ENCODE assay signal across 13 cellular contexts in genomic region chr1:230083053-230083452, GRCh38. TPM values are rescaled to one million over a fixed set of nuclear protein-coding genes. Genes with fewer than 3 reads are reported as not detected.
DNase-seq lines count a peak whose midpoint lies in the region; ATAC-seq lines count a peak whose summit lies in the region.
"Had no signal": no experiment of that assay in that cellular context is flagged by ENCODE, and none has a peak within 500 bp of the region (broad histone marks: within the 10 kb centered on the region; RNA-seq: fewer than 3 reads in every experiment).

No MANE protein-coding gene starts in this region.

- H3K4me1 Mint-ChIP-seq in activated naive CD8-positive, alpha-beta T cell (ENCODE audit: low read depth), result peaks cover 58% of the 10 kb centered on the region

- peaks cover 94% of the 10 kb centered on the region for H3K79me2 ChIP-seq in ACC112 (ENCODE audit: control insufficient read depth, insufficient read depth, low read length, unreplicated experiment)

- H3K27ac Mint-ChIP-seq in activated naive CD8-positive, alpha-beta T cell, result peak overlapping the region; percentile 94

- peak overlapping the region; percentile 93 for H3K27ac ChIP-seq in ACC112 (ENCODE audit: low read depth, low read length)
- H3K27ac ChIP-seq: C4-2B had no signal

- peak overlapping the region; percentile 55 for H3K4me3 Mint-ChIP-seq in activated naive CD8-positive, alpha-beta T cell

- no peaks in the 10 kb centered on the region for H3K27me3 ChIP-seq in ACC112 (ENCODE audit: insufficient read depth, low read length)

- H3K9me3 Mint-ChIP-seq in activated naive CD8-positive, alpha-beta T cell (ENCODE audit: low read depth), result peaks cover 4% of the 10 kb centered on the region

- ATAC-seq in GM21723 (IDR thresholded peaks at IDR 0.05; ENCODE audit: unreplicated experiment) (no peak), HG03432 (IDR thresholded peaks at IDR 0.05; ENCODE audit: unreplicated experiment) (no peak)
- ATAC-seq: mucosa of descending colon had no signal

- peak; percentile 15 for DNase-seq in ELR (ENCODE audit: low read depth)
- peak; percentile 35 for DNase-seq in mesenteric fat pad (ENCODE audit: low spot score)
- no peak for DNase-seq in nucleus accumbens (lab: John Stamatoyannopoulos, UW)
- no peak for DNase-seq in NCI-H146 treated with DMSO at 0.1 percent for 48 hours (lab: John Stamatoyannopoulos, UW; ENCODE audit: unreplicated experiment)
- DNase-seq: activated effector memory CD4-positive, alpha-beta T cell treated with Interleukin-2 at 50 U/mL for 16 hours; mucosa of descending colon; NCI-H146; stimulated activated naive CD4-positive, alpha-beta T cell had no signal

- no peak overlapping the region for H3K4me3 ChIP-seq in ACC112 (ENCODE audit: low read depth, low read length)
- H3K4me3 ChIP-seq: mucosa of descending colon had no signal

- H3K4me1 ChIP-seq in ACC112 (ENCODE audit: control insufficient read depth, insufficient read depth, low read length, unreplicated experiment), result peaks cover 50% of the 10 kb centered on the region

- no peaks in the 10 kb centered on the region for H3K27me3 Mint-ChIP-seq in activated naive CD8-positive, alpha-beta T cell

- H3K36me3 ChIP-seq in ACC112 (ENCODE audit: insufficient read depth, low read length), result peaks cover 9% of the 10 kb centered on the region; the same call in 1 of the 2 replicates

- no peaks in the 10 kb centered on the region for H3K36me3 Mint-ChIP-seq in activated naive CD8-positive, alpha-beta T cell

- no peak overlapping the region for H2AFZ ChIP-seq in ACC112 (ENCODE audit: low read length, unreplicated experiment)

RNA-seq across cellular contexts. Expression of gene GALNT2, which starts 16.0 kb away (rescaled TPM):
- 144 TPM for total RNA-seq in mesenteric fat pad

Comparison
In these comparisons a context has a peak if more than half of its experiments do, and no peak if none do; other contexts are left out.
1. DNase-seq: peak in ELR (single experiment) and mesenteric fat pad (single experiment); none in nucleus accumbens (0 of 56) and NCI-H146 treated with DMSO at 0.1 percent for 48 hours (single experiment).